ENCODE assay signal across 8 cellular contexts in genomic region chr18:45910405-45911023, GRCh38. TPM values are rescaled to one million over a fixed set of nuclear protein-coding genes. Genes with fewer than 3 reads are reported as not detected.
DNase-seq lines count a peak whose midpoint lies in the region; ATAC-seq lines count a peak whose summit lies in the region.

No MANE protein-coding gene starts in this region.

- ATAC-seq in HG03469 (IDR thresholded peaks at IDR 0.05; ENCODE audit: unreplicated experiment) (peak; percentile 88), sciatic nerve (peak; percentile 52), GM19328 (IDR thresholded peaks at IDR 0.05; ENCODE audit: unreplicated experiment) (no peak)

- intact Hi-C loops in sciatic nerve (cut with DNase I): no loop called here

- DNase-seq in SHP77 (lab: John Stamatoyannopoulos, UW) (peak; percentile 0 to 67), SHP77 treated with DMSO at 0.1 percent for 48 hours (lab: John Stamatoyannopoulos, UW) (no peak), RPMI7951 (ENCODE audit: low read depth) (peak; percentile 27), glomerular visceral epithelial cell (ENCODE audit: extremely low spot score) (peak; percentile 46), sciatic nerve (ENCODE audit: low spot score) (no peak)
- peak; percentile 7 to 35 for DNase-seq in activated T-helper 1 cell treated with anti-CD3 and anti-CD28 coated beads, Interleukin-2, amount 50 U/mL, for 16 hours (ENCODE audit: low read depth in 1 of 2, low spot score in 1 of 2)

RNA-seq across cellular contexts. Expression of gene EPG5, which starts 56.6 kb away (rescaled TPM):
- 10.1 and 11.5 TPM in 2 replicates for total RNA-seq in RPMI7951 (2014; rRNA removed; shearing (Covaris generic))
- 40.3 TPM for total RNA-seq in sciatic nerve

Comparison
In these comparisons a context has a peak if more than half of its experiments do, and no peak if none do; other contexts are left out.
1. DNase-seq: peak in SHP77 (2 of 2), RPMI7951 (single experiment), activated T-helper 1 cell treated with anti-CD3 and anti-CD28 coated beads, Interleukin-2, amount 50 U/mL, for 16 hours (2 of 2) and glomerular visceral epithelial cell (single experiment); none in SHP77 treated with DMSO at 0.1 percent for 48 hours (single experiment) and sciatic nerve (single experiment).